Comparison of ENCODE assay signal across 21 cellular contexts in the genomic region with DNA sequence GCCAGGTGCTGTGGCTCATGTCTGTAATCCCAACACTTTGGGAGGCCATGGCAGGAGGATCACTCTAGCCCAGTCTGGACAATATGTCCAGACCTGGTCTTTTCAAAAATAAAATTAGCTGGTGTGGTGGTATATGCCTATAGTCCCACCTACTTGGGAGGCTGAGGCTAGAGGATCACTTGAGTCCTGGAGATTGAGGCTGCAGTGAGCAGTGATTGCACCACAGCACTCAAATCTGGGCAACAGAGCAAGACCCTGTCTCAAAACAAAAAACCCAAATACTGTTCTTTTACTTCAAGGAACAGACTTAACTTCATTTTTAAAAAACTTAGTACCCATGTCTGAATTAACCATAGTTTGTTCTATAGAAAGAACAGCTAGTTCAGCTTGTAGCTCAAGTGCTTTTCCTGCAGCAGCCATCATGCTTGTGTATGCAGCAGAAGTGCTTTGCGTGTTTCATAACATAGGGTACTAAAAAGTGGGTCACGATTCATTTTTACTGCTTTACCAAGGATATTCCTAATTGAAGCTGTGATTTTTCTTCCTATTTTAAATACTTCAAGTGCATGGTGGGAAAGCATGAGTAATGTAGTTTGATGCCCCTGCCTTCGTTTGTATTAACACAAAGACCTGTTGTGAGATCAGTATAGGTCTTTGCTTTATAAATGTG. TPM values are rescaled to one million over a fixed set of nuclear protein-coding genes. Genes with fewer than 3 reads are reported as not detected.
DNase-seq lines count a peak whose midpoint lies in the region; ATAC-seq, FAIRE-seq and TF ChIP-seq lines count a peak whose summit lies in the region.
"Had no signal": no experiment of that assay in that cellular context is flagged by ENCODE, and none has a peak within 500 bp of the region (broad histone marks: within the 10 kb centered on the region; RNA-seq: fewer than 3 reads in every experiment).

No MANE protein-coding gene starts in this region.

- no peaks in the 10 kb centered on the region for H3K27me3 ChIP-seq in K562 (ENCODE audit: control insufficient read depth in 2 of 2, insufficient read depth in 2 of 2, low read length in 2 of 2)
- H3K27me3 ChIP-seq in gastrocnemius medialis, result no peaks in the 10 kb centered on the region
- no peaks in the 10 kb centered on the region for H3K27me3 ChIP-seq in vagina
- no peaks in the 10 kb centered on the region for H3K27me3 ChIP-seq in upper lobe of left lung
- H3K27me3 ChIP-seq: left lung had no signal

- peak overlapping the region; percentile 88 for H3K27ac Mint-ChIP-seq in activated CD4-positive, alpha-beta memory T cell treated with anti-CD3 and anti-CD28 coated beads for 36 hours
- H3K27ac Mint-ChIP-seq in activated CD4-positive, alpha-beta memory T cell treated with anti-CD3 and anti-CD28 coated beads, Interleukin-2, amount 10 ng/mL, durations not matched to agents 7 days and 5 days, result no peak overlapping the region

- no peak for DNase-seq in activated CD4-positive, alpha-beta memory T cell treated with anti-CD3 and anti-CD28 coated beads for 36 hours
- no peak for DNase-seq in activated CD4-positive, alpha-beta memory T cell treated with anti-CD3 and anti-CD28 coated beads, Interleukin-2, amount 10 ng/mL, durations not matched to agents 7 days and 5 days
- no peak for DNase-seq in GM12891 (ENCODE audit: insufficient read length, low spot score)
- DNase-seq in K562 (ENCODE audit: extremely low read depth in 1 of 4, low spot score in 3 of 4), result no peak
- DNase-seq in gastrocnemius medialis, result no peak
- DNase-seq in vagina (ENCODE audit: extremely low spot score in 2 of 2), result no peak
- no peak for DNase-seq in upper lobe of left lung
- DNase-seq: 8988T; activated CD4-positive, CD25-positive, alpha-beta regulatory T cell treated with anti-CD3 and anti-CD28 coated beads, Interleukin-2, amount 50 U/mL, for 72 hours; activated naive CD4-positive, alpha-beta T cell treated with anti-CD3 and anti-CD28 coated beads, Interleukin-2, amount 50 U/mL, for 16 hours; DMS153; erythroblast; left lung; NCI-H146; occipital lobe; stimulated activated CD4-positive, alpha-beta T cell treated with anti-CD3 and anti-CD28 coated beads, Interleukin-2, amount 100 ng/mL, for 24 hours; substantia nigra; T1000 had no signal

- in situ Hi-C loops in K562 (cut with MboI) (no loop called here), gastrocnemius medialis (cut with MboI; ENCODE audit: low sequenced_read_pairs in 4 of 4) (loop anchor here in 2 of 4 donors (10.0 to 25.0 kb wide), 2 partner anchors 95 to 482 kb away; partner anchors contain the start of genes GTF2I (in 1 of the 2) and LIMK1 (in 1 of the 2))

- H3K27ac ChIP-seq in K562 (ENCODE audit: extremely low read depth, low read depth, low read length) (no peak overlapping the region), gastrocnemius medialis (peak overlapping the region; percentile 85 to 99 (median 94)), vagina (no peak overlapping the region), upper lobe of left lung (peak overlapping the region in 1 of 4 donors; percentile 7)
- H3K27ac ChIP-seq: left lung had no signal

- no peak overlapping the region for H2AFZ ChIP-seq in K562 (ENCODE audit: low read depth, low read length)

- no peak overlapping the region for H3K4me2 ChIP-seq in K562 (ENCODE audit: insufficient read depth, low read length)

- no peak overlapping the region for H3K9ac ChIP-seq in K562 (ENCODE audit: insufficient read depth in 1 of 2, low read depth in 2 of 2, low read length in 2 of 2)

- H3K79me2 ChIP-seq in K562 (ENCODE audit: control insufficient read depth, insufficient read depth, low read length), result peaks cover 100% of the 10 kb centered on the region

- TF ChIP-seq RAD21 in K562 (CRISPR knock-in tag; conservative IDR thresholded peaks at IDR 0.05 in 1 of 2, IDR thresholded peaks at IDR 0.05 in 1 of 2), result no peak

- no peak overlapping the region for H3K4me3 Mint-ChIP-seq in activated CD4-positive, alpha-beta memory T cell treated with anti-CD3 and anti-CD28 coated beads for 36 hours
- no peak overlapping the region for H3K4me3 Mint-ChIP-seq in activated CD4-positive, alpha-beta memory T cell treated with anti-CD3 and anti-CD28 coated beads, Interleukin-2, amount 10 ng/mL, durations not matched to agents 7 days and 5 days

- peaks cover 83% of the 10 kb centered on the region for H4K20me1 ChIP-seq in K562 (replicated peaks; ENCODE audit: control insufficient read depth, insufficient read depth, low read length)

- ATAC-seq in K562 (no peak), gastrocnemius medialis (no peak), GM21526 (IDR thresholded peaks at IDR 0.05; ENCODE audit: low FRiP score, unreplicated experiment) (no peak), upper lobe of left lung (ENCODE audit: low FRiP score in 2 of 2) (no peak)
- ATAC-seq: Panc1, sciatic nerve had no signal

- intact Hi-C loops in activated CD4-positive, alpha-beta memory T cell treated with anti-CD3 and anti-CD28 coated beads for 36 hours (cut with micrococcal nuclease), result loop anchor here (10.0 kb wide), 1 partner anchor 335 kb away; the partner anchor contains the start of gene METTL27
- intact Hi-C loops in K562 (cut with micrococcal nuclease), result no loop called here
- intact Hi-C loops in gastrocnemius medialis (cut with DNase I; ENCODE audit: low total_unique reads), result loop anchor here (5.0 to 10.0 kb wide), 4 partner anchors 113 to 625 kb away; partner anchors contain the start of gene BCL7B
- intact Hi-C loops in vagina (cut with DNase I), result loop anchor here (10.0 kb wide), 1 partner anchor 95 kb away; the partner anchor contains the start of gene LIMK1

- H3K4me3 ChIP-seq in K562 (no peak overlapping the region), gastrocnemius medialis (no peak overlapping the region), vagina (no peak overlapping the region), upper lobe of left lung (no peak overlapping the region)
- H3K4me3 ChIP-seq: left lung had no signal

- 80% methylated on average over 3 of the region's 3 CpGs for WGBS in K562 (ENCODE audit: insufficient coverage, low coverage, missing lambda C conversion rate)
- 59 to 64% methylated on average over 3 of the region's 3 CpGs for WGBS in upper lobe of left lung, 2 donors

- no peaks in the 10 kb centered on the region for H3K9me3 Mint-ChIP-seq in activated CD4-positive, alpha-beta memory T cell treated with anti-CD3 and anti-CD28 coated beads for 36 hours
- no peaks in the 10 kb centered on the region for H3K9me3 Mint-ChIP-seq in activated CD4-positive, alpha-beta memory T cell treated with anti-CD3 and anti-CD28 coated beads, Interleukin-2, amount 10 ng/mL, durations not matched to agents 7 days and 5 days

- TF ChIP-seq POLR2A in GM12891 (IDR thresholded peaks at IDR 0.05; ENCODE audit: low read depth, low read length) (peak; percentile 13; the same call in 1 of the 2 replicates), K562 (conservative IDR thresholded peaks at IDR 0.05) (no peak), gastrocnemius medialis (IDR thresholded peaks at IDR 0.05) (no peak), vagina (IDR thresholded peaks at IDR 0.05) (no peak), upper lobe of left lung (IDR thresholded peaks at IDR 0.05) (no peak)

- H3K36me3 ChIP-seq in K562 (ENCODE audit: control insufficient read depth, insufficient read depth, low read length), result peaks cover 94% of the 10 kb centered on the region
- H3K36me3 ChIP-seq in gastrocnemius medialis, result no peaks in the 10 kb centered on the region
- H3K36me3 ChIP-seq in vagina, result peaks cover 0 to 12% of the 10 kb centered on the region in 2 donors
- H3K36me3 ChIP-seq in upper lobe of left lung, result peaks cover 0 to 29% (median under 1%) of the 10 kb centered on the region in 4 donors

- no peaks in the 10 kb centered on the region for H3K9me3 ChIP-seq in K562 (replicated peaks; ENCODE audit: control insufficient read depth, insufficient read depth, low read depth, low read length)
- H3K9me3 ChIP-seq in gastrocnemius medialis, result no peaks in the 10 kb centered on the region
- no peaks in the 10 kb centered on the region for H3K9me3 ChIP-seq in vagina
- H3K9me3 ChIP-seq in upper lobe of left lung, result no peaks in the 10 kb centered on the region
- H3K9me3 ChIP-seq: left lung had no signal

- peaks cover 81% of the 10 kb centered on the region for H3K4me1 Mint-ChIP-seq in activated CD4-positive, alpha-beta memory T cell treated with anti-CD3 and anti-CD28 coated beads for 36 hours (ENCODE audit: low read depth)
- H3K4me1 Mint-ChIP-seq in activated CD4-positive, alpha-beta memory T cell treated with anti-CD3 and anti-CD28 coated beads, Interleukin-2, amount 10 ng/mL, durations not matched to agents 7 days and 5 days, result peaks cover 76% of the 10 kb centered on the region

- TF ChIP-seq EP300 in K562 (IDR thresholded peaks at IDR 0.05; ENCODE audit: low read length), result no peak
- TF ChIP-seq EP300 in upper lobe of left lung (IDR thresholded peaks at IDR 0.05), result no peak

- H3K9me1 ChIP-seq in K562 (ENCODE audit: control insufficient read depth, insufficient read depth, low read length), result no peaks in the 10 kb centered on the region

- CTCF ChIA-PET in activated CD4-positive, alpha-beta memory T cell treated with anti-CD3 and anti-CD28 coated beads for 36 hours (lab: Charles Lee), result interaction anchor here (0.6 to 3.4 kb wide), 4 partner anchors 23 to 408 kb away, joined by 3 to 8 read pairs (median 4); no protein-coding TSS in a partner anchor
- CTCF ChIA-PET in activated CD4-positive, alpha-beta memory T cell treated with anti-CD3 and anti-CD28 coated beads, Interleukin-2, amount 10 ng/mL, durations not matched to agents 7 days and 5 days (lab: Charles Lee), result interaction anchor here (1.0 to 2.7 kb wide), 4 partner anchors 15 to 221 kb away, joined by 3 to 15 read pairs (median 3); no protein-coding TSS in a partner anchor
- CTCF ChIA-PET in K562 (lab: Yijun Ruan, JAX; ENCODE audit: low intra/inter-chr PET ratio), result no interaction called here

- POLR2A ChIA-PET in activated CD4-positive, alpha-beta memory T cell treated with anti-CD3 and anti-CD28 coated beads for 36 hours (lab: Charles Lee), result interaction anchor here (0.5 to 1.0 kb wide), 2 partner anchors 99 to 441 kb away, joined by 3 read pairs; partner anchors contain the start of gene ABHD11
- POLR2A ChIA-PET in activated CD4-positive, alpha-beta memory T cell treated with anti-CD3 and anti-CD28 coated beads, Interleukin-2, amount 10 ng/mL, durations not matched to agents 7 days and 5 days (lab: Charles Lee), result interaction anchor here (1.2 to 4.0 kb wide), 3 partner anchors 11 to 97 kb away, joined by 3 to 20 read pairs (median 8); partner anchors contain the start of gene LIMK1
- POLR2A ChIA-PET in K562 (lab: Yijun Ruan, JAX), result interaction anchor here (0.6 to 8.8 kb wide), 4 partner anchors 11 to 134 kb away, joined by 3 to 86 read pairs (median 6); no protein-coding TSS in a partner anchor

- H3K27me3 Mint-ChIP-seq in activated CD4-positive, alpha-beta memory T cell treated with anti-CD3 and anti-CD28 coated beads for 36 hours, result no peaks in the 10 kb centered on the region
- no peaks in the 10 kb centered on the region for H3K27me3 Mint-ChIP-seq in activated CD4-positive, alpha-beta memory T cell treated with anti-CD3 and anti-CD28 coated beads, Interleukin-2, amount 10 ng/mL, durations not matched to agents 7 days and 5 days

- H3K4me1 ChIP-seq in K562 (replicated peaks in 1 of 2; ENCODE audit: control insufficient read depth in 2 of 2, insufficient read depth in 2 of 2, low read length in 2 of 2), result peaks cover 6 to 24% of the 10 kb centered on the region in 2 experiments; a peak in 4 of 5 replicates
- H3K4me1 ChIP-seq in gastrocnemius medialis, result peaks cover 97 to 99% of the 10 kb centered on the region in 2 donors
- peaks cover 100% of the 10 kb centered on the region for H3K4me1 ChIP-seq in vagina
- H3K4me1 ChIP-seq in upper lobe of left lung, result peaks cover 93 to 96% (median 94%) of the 10 kb centered on the region in 4 donors

- FAIRE-seq in GM12891 (lab: Jason Lieb, UNC) (no peak), K562 (lab: Jason Lieb, UNC) (no peak)

- peaks cover 38% of the 10 kb centered on the region for H3K36me3 Mint-ChIP-seq in activated CD4-positive, alpha-beta memory T cell treated with anti-CD3 and anti-CD28 coated beads for 36 hours
- H3K36me3 Mint-ChIP-seq in activated CD4-positive, alpha-beta memory T cell treated with anti-CD3 and anti-CD28 coated beads, Interleukin-2, amount 10 ng/mL, durations not matched to agents 7 days and 5 days (ENCODE audit: low read depth), result peaks cover 44% of the 10 kb centered on the region

- TF ChIP-seq CTCF in K562 (IDR thresholded peaks at IDR 0.05 in 2 of 3, conservative IDR thresholded peaks at IDR 0.05 in 1 of 3; ENCODE audit: insufficient read depth in 2 of 3, low read depth in 1 of 3, low read length in 3 of 3) (no peak), gastrocnemius medialis (IDR thresholded peaks at IDR 0.05 in 4 of 5, conservative IDR thresholded peaks at IDR 0.05 in 1 of 5) (no peak), vagina (IDR thresholded peaks at IDR 0.05) (no peak), upper lobe of left lung (IDR thresholded peaks at IDR 0.05) (no peak)

- no TSS peak for BruUV-seq in K562 (replicated peaks; lab: Mats Ljungman, UMichigan)

RNA-seq across cellular contexts. Expression of gene EIF4H, which starts 5.9 kb away (rescaled TPM):
- 100 to 1,000 TPM; 400 to 410 TPM for total RNA-seq in activated CD4-positive, alpha-beta memory T cell treated with anti-CD3 and anti-CD28 coated beads for 36 hours
- 100 to 1,000 TPM; 295 to 320 TPM for total RNA-seq in activated CD4-positive, alpha-beta memory T cell treated with anti-CD3 and anti-CD28 coated beads, Interleukin-2, amount 10 ng/mL, durations not matched to agents 7 days and 5 days
- polyA plus RNA-seq in GM12891 (2012; ENCODE audit: low read depth, missing spikeins), result 285 TPM
- 135 and 180 TPM in 2 replicates for total RNA-seq in K562 (2011; cell fraction: chromatin; rRNA removed; ENCODE audit: low replicate concordance)
- 102 and 103 TPM in 2 replicates for total RNA-seq in K562 (2011; cell fraction: nucleolus; rRNA removed)
- 156 and 188 TPM in 2 replicates for total RNA-seq in K562 (2011; cell fraction: nucleoplasm; rRNA removed)
- 315 and 338 TPM in 2 replicates for total RNA-seq in K562 (2014; rRNA removed)
- total RNA-seq in K562 (2014; rRNA removed; fragmentation: Illumina TruSeq; extraction: Trizol), result 262 and 319 TPM in 2 replicates
- total RNA-seq in K562 (2015; rRNA removed; fragmentation: Illumina TruSeq; extraction: Trizol), result 350 and 354 TPM in 2 replicates
- 408 and 416 TPM in 2 replicates for total RNA-seq in K562 (2021)
- 346 and 435 TPM in 2 replicates for polyA plus RNA-seq in K562 (2011; rRNA removed)
- polyA plus RNA-seq in K562 (2011; cell fraction: cytosol; rRNA removed), result 391 and 403 TPM in 2 replicates
- polyA plus RNA-seq in K562 (2011; cell fraction: nucleus; rRNA removed), result 160 and 185 TPM in 2 replicates
- 372 and 407 TPM in 2 replicates for polyA plus RNA-seq in K562 (2012)
- 319 and 334 TPM in 2 replicates for polyA plus RNA-seq in K562 (2014; fragmentation: Illumina TruSeq; extraction: Trizol)
- polyA plus RNA-seq in K562 (2014; fragmentation: Nextera tagmentation; extraction: Ambion mirVana), result 10 to 100 TPM; 11.0 to 15.9 TPM
- polyA plus RNA-seq in K562 (2014; rRNA removed), result 369 and 425 TPM in 2 replicates
- polyA minus RNA-seq in K562 (2011; rRNA and poly(A)+ RNA removed), result 295 and 304 TPM in 2 replicates
- polyA minus RNA-seq in K562 (2011; cell fraction: cytosol; rRNA and poly(A)+ RNA removed), result 159 and 193 TPM in 2 replicates
- 95.7 and 151 TPM in 2 replicates for polyA minus RNA-seq in K562 (2011; cell fraction: nucleus; rRNA and poly(A)+ RNA removed)
- 100 to 1,000 TPM; 247 to 430 (median 309) TPM for total RNA-seq in gastrocnemius medialis
- total RNA-seq in vagina, result 139 TPM
- total RNA-seq in upper lobe of left lung, result 100 to 1,000 TPM; 123 to 238 (median 203) TPM

RNA-seq across cellular contexts. Expression of gene LAT2, which starts 29.7 kb away (rescaled TPM):
- 1 to 10 TPM; 6.6 to 6.7 TPM for total RNA-seq in activated CD4-positive, alpha-beta memory T cell treated with anti-CD3 and anti-CD28 coated beads for 36 hours
- total RNA-seq in activated CD4-positive, alpha-beta memory T cell treated with anti-CD3 and anti-CD28 coated beads, Interleukin-2, amount 10 ng/mL, durations not matched to agents 7 days and 5 days, result 10 to 100 TPM; 31.1 to 32.5 TPM
- 152 TPM for polyA plus RNA-seq in GM12891 (2012; ENCODE audit: low read depth, missing spikeins)
- total RNA-seq in K562 (2011; cell fraction: chromatin; rRNA removed; ENCODE audit: low replicate concordance), result 1.1 and 2.4 TPM in 2 replicates
- 0.39 and 1.8 TPM in 2 replicates for total RNA-seq in K562 (2011; cell fraction: nucleolus; rRNA removed)
- 1.1 and 1.5 TPM in 2 replicates for total RNA-seq in K562 (2011; cell fraction: nucleoplasm; rRNA removed)
- total RNA-seq in K562 (2014; rRNA removed), result 0.29 and 0.45 TPM in 2 replicates
- total RNA-seq in K562 (2014; rRNA removed; fragmentation: Illumina TruSeq; extraction: Trizol), result 0.15 TPM in 1 of 2 replicates, not detected in the other
- 0.11 and 0.23 TPM in 2 replicates for total RNA-seq in K562 (2015; rRNA removed; fragmentation: Illumina TruSeq; extraction: Trizol)
- total RNA-seq in K562 (2021), result 0.29 and 0.58 TPM in 2 replicates
- polyA plus RNA-seq in K562 (2011; rRNA removed), result 0.24 and 0.65 TPM in 2 replicates
- polyA plus RNA-seq in K562 (2011; cell fraction: cytosol; rRNA removed), result 0.19 and 0.57 TPM in 2 replicates
- polyA plus RNA-seq in K562 (2011; cell fraction: nucleus; rRNA removed), result 0.18 and 0.64 TPM in 2 replicates
- polyA plus RNA-seq in K562 (2012), result 0.68 and 0.76 TPM in 2 replicates
- 0.40 and 0.47 TPM in 2 replicates for polyA plus RNA-seq in K562 (2014; fragmentation: Illumina TruSeq; extraction: Trizol)
- polyA plus RNA-seq in K562 (2014; fragmentation: Nextera tagmentation; extraction: Ambion mirVana), result under 1 TPM; 0.24 to 0.25 TPM
- 0.24 and 0.78 TPM in 2 replicates for polyA plus RNA-seq in K562 (2014; rRNA removed)
- 0.53 TPM in 1 of 2 replicates, not detected in the other for polyA minus RNA-seq in K562 (2011; rRNA and poly(A)+ RNA removed)
- polyA minus RNA-seq in K562 (2011; cell fraction: cytosol; rRNA and poly(A)+ RNA removed), result not detected in 2 replicates
- 0.54 TPM in 1 of 2 replicates, not detected in the other for polyA minus RNA-seq in K562 (2011; cell fraction: nucleus; rRNA and poly(A)+ RNA removed)
- 1 to 10 TPM; 2.1 to 5.3 (median 3.0) TPM for total RNA-seq in gastrocnemius medialis
- 4.2 TPM for total RNA-seq in vagina
- 10 to 100 TPM; 15.2 to 77.1 (median 34.7) TPM for total RNA-seq in upper lobe of left lung

Comparison
In these comparisons a context has a peak if more than half of its experiments do, and no peak if none do; other contexts are left out.
1. H3K27ac ChIP-seq: peak in gastrocnemius medialis (4 of 4); none in K562 (single experiment) and vagina (single experiment).